In the genomic region with DNA sequence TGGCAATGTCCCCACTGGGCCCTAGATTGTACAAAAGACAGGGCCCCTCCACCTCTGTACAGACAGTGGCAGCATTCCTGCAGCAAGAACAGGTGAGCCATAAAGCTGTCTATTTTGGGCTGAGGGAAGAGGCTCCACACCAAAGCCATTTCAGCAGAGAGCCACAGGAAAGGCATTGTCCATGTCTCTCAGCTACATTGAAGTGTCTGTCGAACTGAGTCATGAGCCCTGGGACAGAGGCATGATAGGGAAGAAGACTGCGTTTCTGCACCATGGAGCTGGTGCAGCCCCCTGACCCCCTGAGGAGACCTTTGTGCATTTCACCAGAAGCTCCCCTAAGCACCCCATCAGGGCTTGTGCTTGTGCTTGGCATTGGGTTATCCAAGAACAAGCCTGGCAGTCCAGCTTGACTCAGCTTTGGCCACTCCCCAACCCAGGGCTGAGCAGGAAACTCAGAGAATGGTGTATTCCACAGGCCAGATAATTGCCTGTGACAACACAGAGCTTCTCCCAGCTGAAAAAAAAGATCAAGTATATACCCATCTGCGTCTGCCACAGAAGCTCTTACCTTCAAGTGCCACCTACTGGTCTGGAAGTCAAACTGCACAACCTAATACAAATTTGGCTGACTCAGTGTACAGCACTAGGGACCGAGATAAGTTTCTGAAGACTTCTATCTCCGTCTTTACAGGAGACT, we compare ENCODE assay signal across 8 cellular contexts. TPM values are rescaled to one million over a fixed set of nuclear protein-coding genes. Genes with fewer than 3 reads are reported as not detected.
DNase-seq lines count a peak whose midpoint lies in the region; ATAC-seq, FAIRE-seq and TF ChIP-seq lines count a peak whose summit lies in the region.

No MANE protein-coding gene starts in this region.

- no peaks in the 10 kb centered on the region for H3K9me3 Mint-ChIP-seq in MCF 10A (ENCODE audit: unreplicated experiment)

- H3K27me3 ChIP-seq in left lung (no peaks in the 10 kb centered on the region), aorta (ENCODE audit: control insufficient read depth in 1 of 2, insufficient read depth in 2 of 2, low read length in 1 of 2) (no peaks in the 10 kb centered on the region)

- no peak for FAIRE-seq in D721Med (lab: Jason Lieb, UNC)

- POLR2A ChIA-PET in MCF 10A (lab: Yijun Ruan, JAX): interaction anchor here (1.9 kb wide), 1 partner anchor 12 kb away, joined by 5 read pairs; no protein-coding TSS in a partner anchor

- WGBS in aorta, 2 donors: 52 to 55% methylated on average over 5 of the region's 5 CpGs

- intact Hi-C loops in MCF 10A (cut with micrococcal nuclease): loop anchor here (1.0 kb wide), 2 partner anchors 325 to 345 kb away; no protein-coding TSS in a partner anchor
- intact Hi-C loops in left lung (cut with DNase I): no loop called here
- intact Hi-C loops in aorta (cut with DNase I): loop anchor here (2.0 to 10.0 kb wide), 3 partner anchors 209 to 337 kb away; no protein-coding TSS in a partner anchor

- H3K4me3 Mint-ChIP-seq in MCF 10A (ENCODE audit: unreplicated experiment): no peak overlapping the region

- CTCF ChIA-PET in MCF 10A (lab: Yijun Ruan, JAX): interaction anchor here (0.6 to 5.6 kb wide), 20 partner anchors 9 to 345 kb away, joined by 3 to 57 read pairs (median 4); no protein-coding TSS in a partner anchor

- H3K4me1 ChIP-seq in left lung (no peaks in the 10 kb centered on the region), aorta (ENCODE audit: control insufficient read depth in 1 of 2, insufficient read depth in 2 of 2, low read length in 2 of 2) (no peaks in the 10 kb centered on the region)

- peaks cover 0 to 2% of the 10 kb centered on the region in 2 donors for H3K9me3 ChIP-seq in left lung
- no peaks in the 10 kb centered on the region for H3K9me3 ChIP-seq in aorta (ENCODE audit: control insufficient read depth, low read length)

- H3K36me3 ChIP-seq in left lung (no peaks in the 10 kb centered on the region), aorta (ENCODE audit: control insufficient read depth in 1 of 2, insufficient read depth in 2 of 2, low read length in 1 of 2) (no peaks in the 10 kb centered on the region)

- TF ChIP-seq CTCF in D721Med (IDR thresholded peaks at IDR 0.05; ENCODE audit: insufficient read depth, missing control alignments) (peak; percentile 80), MCF 10A (IDR thresholded peaks at IDR 0.05; ENCODE audit: unreplicated experiment) (peak; percentile 40), left lung (IDR thresholded peaks at IDR 0.05) (peak; percentile 71 to 75)

- H3K4me1 Mint-ChIP-seq in MCF 10A (ENCODE audit: insufficient read depth, unreplicated experiment): peaks cover 5% of the 10 kb centered on the region

- no peak overlapping the region for H3K27ac ChIP-seq in left lung
- no peak overlapping the region for H3K27ac ChIP-seq in aorta (ENCODE audit: low read depth in 1 of 2, low read length in 2 of 2)

- no peak for DNase-seq in D721Med (ENCODE audit: insufficient read length, low spot score)
- DNase-seq in NCI-H748 treated with DMSO at 0.1 percent for 48 hours (lab: John Stamatoyannopoulos, UW): peak; percentile 81
- peak; percentile 65 for DNase-seq in MCF 10A (ENCODE audit: unreplicated experiment)
- DNase-seq in left lung: no peak
- no peak for DNase-seq in aorta
- no peak for DNase-seq in NCI-H1930 (lab: John Stamatoyannopoulos, UW)

- H3K4me3 ChIP-seq in left lung (no peak overlapping the region), aorta (ENCODE audit: low read length in 2 of 2) (no peak overlapping the region)

- no peak overlapping the region for H3K27ac Mint-ChIP-seq in MCF 10A (ENCODE audit: low read depth, unreplicated experiment)

- ATAC-seq in GM19438 (IDR thresholded peaks at IDR 0.05; ENCODE audit: low read depth, unreplicated experiment) (peak; percentile 95), HG03469 (IDR thresholded peaks at IDR 0.05; ENCODE audit: unreplicated experiment) (peak; percentile 96), left lung (peak; percentile 95), aorta (ENCODE audit: low FRiP score) (peak; percentile 80)

- no peaks in the 10 kb centered on the region for H3K27me3 Mint-ChIP-seq in MCF 10A (ENCODE audit: insufficient read depth, unreplicated experiment)

- H3K36me3 Mint-ChIP-seq in MCF 10A (ENCODE audit: insufficient read depth, unreplicated experiment): no peaks in the 10 kb centered on the region

- BruUV-seq in MCF 10A (replicated peaks; lab: Mats Ljungman, UMichigan): no TSS peak

RNA-seq across cellular contexts. Expression of a gene that starts 5.9 kb away (rescaled TPM):
- total RNA-seq in MCF 10A (2022) (0.17 and 0.28 TPM in 2 replicates), left lung (1 to 10 TPM; 1.0 to 3.7 TPM), aorta (1 to 10 TPM; 7.2 to 7.4 TPM)
- 1 to 10 TPM; 1.8 to 4.8 TPM for polyA plus RNA-seq in aorta

Comparison
In these comparisons a context has a peak if more than half of its experiments do, and no peak if none do; other contexts are left out.
1. DNase-seq: peak in NCI-H748 treated with DMSO at 0.1 percent for 48 hours (single experiment) and MCF 10A (single experiment); none in D721Med (single experiment), left lung (0 of 2), aorta (0 of 2) and NCI-H1930 (0 of 2).
2. intact Hi-C loops: an anchor here in MCF 10A (1.0 kb wide) and aorta (2.0 to 10.0 kb wide); none called in left lung.
3. Peak in every context shown above with its lines, with median percentiles within 50 percentile points of each other: CTCF ChIP-seq and ATAC-seq.